ENCODE assay signal across 19 cellular contexts in genomic region chr22:16932577-16932976, GRCh38.
DNase-seq lines count a peak whose midpoint lies in the region; ATAC-seq, FAIRE-seq and TF ChIP-seq lines count a peak whose summit lies in the region.
"Had no signal": no experiment of that assay in that cellular context is flagged by ENCODE, and none has a peak within 500 bp of the region (broad histone marks: within the 10 kb centered on the region; RNA-seq: fewer than 3 reads in every experiment).

No MANE protein-coding gene starts in this region.

- intact Hi-C loops in Right ventricle myocardium superior (cut with DNase I) (no loop called here), cardiac septum (cut with DNase I) (no loop called here), GM12878 (cut with micrococcal nuclease; ENCODE audit: unreplicated experiment) (no loop called here), gastrocnemius medialis (cut with DNase I; ENCODE audit: low total_unique reads) (no loop called here)

- H3K9ac ChIP-seq in Karpas-422 (ENCODE audit: low read length), result no peak overlapping the region
- H3K9ac ChIP-seq in GM12878 (ENCODE audit: control insufficient read depth, insufficient read depth, low read length), result no peak overlapping the region

- H3K4me3 ChIP-seq in Karpas-422 (ENCODE audit: low read length) (no peak overlapping the region), GM12878 (no peak overlapping the region), gastrocnemius medialis (no peak overlapping the region)

- RAD21 ChIA-PET in GM12878 (lab: Charles Lee; ENCODE audit: unreplicated experiment), result interaction anchor here (0.6 to 1.3 kb wide), 3 partner anchors 125 to 571 kb away, joined by 3 to 5 read pairs (median 3); no protein-coding TSS in a partner anchor

- no peak overlapping the region for H3K27ac Mint-ChIP-seq in T-helper 2 cell treated with Interferon-gamma antibody and Interleukin-4, amounts not matched to agents 5 μg/mL and 100 μg/mL, for 36 hours
- H3K27ac Mint-ChIP-seq: B cell; naive B cell; stimulated activated naive CD8-positive, alpha-beta T cell treated with anti-CD3 and anti-CD28 coated beads, Interleukin-15, Interleukin-2, amounts not matched to agents 100 ng/mL and 50 ng/mL, for 24 hours; T-cell had no signal

- no TSS peak for BruUV-seq in GM12878 (replicated peaks; lab: Mats Ljungman, UMichigan)

- in situ Hi-C loops in GM12878 (cut with MboI) (no loop called here), gastrocnemius medialis (cut with MboI; ENCODE audit: low sequenced_read_pairs in 4 of 4) (loop anchor here in 1 of 4 donors (10.0 kb wide), 1 partner anchor 122 kb away; no protein-coding TSS in a partner anchor)

- H3K4me2 ChIP-seq in Karpas-422 (ENCODE audit: low read depth, low read length, poor library complexity, severe bottlenecking) (no peak overlapping the region), GM12878 (ENCODE audit: control insufficient read depth, insufficient read depth) (no peak overlapping the region)

- H3K36me3 ChIP-seq in Karpas-422 (ENCODE audit: insufficient read depth, low read length) (no peaks in the 10 kb centered on the region), GM12878 (ENCODE audit: control insufficient read depth in 2 of 2, insufficient read depth in 2 of 2, low read length in 1 of 2) (no peaks in the 10 kb centered on the region), gastrocnemius medialis (no peaks in the 10 kb centered on the region)

- H3K27ac ChIP-seq in Karpas-422 (ENCODE audit: low read length) (no peak overlapping the region), GM12878 (ENCODE audit: control insufficient read depth, insufficient read depth) (no peak overlapping the region), gastrocnemius medialis (no peak overlapping the region)

- H3K4me1 ChIP-seq in Karpas-422 (ENCODE audit: low read length) (no peaks in the 10 kb centered on the region), GM12878 (ENCODE audit: control insufficient read depth, insufficient read depth, low read length) (no peaks in the 10 kb centered on the region), gastrocnemius medialis (no peaks in the 10 kb centered on the region)

- no peaks in the 10 kb centered on the region for H3K4me1 Mint-ChIP-seq in T-helper 2 cell treated with Interferon-gamma antibody and Interleukin-4, amounts not matched to agents 5 μg/mL and 100 μg/mL, for 36 hours (ENCODE audit: low read depth)
- H3K4me1 Mint-ChIP-seq: B cell, naive B cell, T-cell had no signal

- TF ChIP-seq CTCF in GM12878 (IDR thresholded peaks at IDR 0.05 in 2 of 3, conservative IDR thresholded peaks at IDR 0.05 in 1 of 3; ENCODE audit: control insufficient read depth in 2 of 3, extremely low read depth in 1 of 3, insufficient read depth in 1 of 3, low read depth in 3 of 3, low read length in 3 of 3) (peak in 2 of 3 experiments; percentile 6 to 38; a peak in 2 of 6 replicates), gastrocnemius medialis (IDR thresholded peaks at IDR 0.05 in 4 of 5, conservative IDR thresholded peaks at IDR 0.05 in 1 of 5) (peak in 3 of 5 experiments; percentile 10 to 31 (median 27))

- SMC1A ChIA-PET in GM12878 (lab: Charles Lee; ENCODE audit: uncharacterized antibody, unreplicated experiment), result interaction anchor here (0.8 to 1.7 kb wide), 4 partner anchors 11 to 126 kb away, joined by 3 to 6 read pairs (median 4); no protein-coding TSS in a partner anchor

- TF ChIP-seq RAD21 in GM12878 (IDR thresholded peaks at IDR 0.05; ENCODE audit: insufficient read depth, low read depth, low read length), result no peak; the same call in 1 of the 2 replicates

- H4K20me1 ChIP-seq in Karpas-422 (ENCODE audit: insufficient read depth, low read depth, low read length), result no peaks in the 10 kb centered on the region
- no peaks in the 10 kb centered on the region for H4K20me1 ChIP-seq in GM12878 (ENCODE audit: control insufficient read depth, insufficient read depth)

- no peaks in the 10 kb centered on the region for H3K27me3 ChIP-seq in Karpas-422 (ENCODE audit: low read length)
- H3K27me3 ChIP-seq in GM12878 (replicated peaks in 1 of 2; ENCODE audit: control insufficient read depth in 2 of 2, insufficient read depth in 2 of 2, low read length in 1 of 2), result no peaks in the 10 kb centered on the region; a peak in 1 of 4 replicates
- no peaks in the 10 kb centered on the region for H3K27me3 ChIP-seq in gastrocnemius medialis

- CTCF ChIA-PET in GM12878 (lab: Yijun Ruan, JAX), result interaction anchor here (0.7 to 1.5 kb wide), 5 partner anchors 16 to 569 kb away, joined by 3 to 6 read pairs (median 6); no protein-coding TSS in a partner anchor

- H3K79me2 ChIP-seq in Karpas-422 (ENCODE audit: low read length), result no peaks in the 10 kb centered on the region
- no peaks in the 10 kb centered on the region for H3K79me2 ChIP-seq in GM12878 (ENCODE audit: control insufficient read depth, insufficient read depth, low read length)

- DNase-seq in Right ventricle myocardium superior (no peak), cardiac septum (ENCODE audit: low spot score) (no peak), Karpas-422 (peak; percentile 68), GM12878 (ENCODE audit: low read depth, low spot score) (no peak), gastrocnemius medialis (peak in 1 of 2 donors; percentile 18), mucosa of gallbladder (ENCODE audit: low spot score) (no peak), cerebellar nuclear complex (lab: John Stamatoyannopoulos, UW) (no peak)
- DNase-seq in T-helper 2 cell treated with Interferon-gamma antibody and Interleukin-4, amounts not matched to agents 5 μg/mL and 100 μg/mL, for 36 hours (ENCODE audit: low spot score), result no peak
- DNase-seq: activated CD4-positive, alpha-beta T cell treated with anti-CD3 and anti-CD28 coated beads, Interleukin-2, amount 50 U/mL, for 4 hours; activated effector memory CD4-positive, alpha-beta T cell treated with Interleukin-2 at 50 U/mL for 16 hours; effector CD8-positive, alpha-beta T cell; H7; naive B cell; stimulated activated CD4-positive, alpha-beta T cell treated with anti-CD3 and anti-CD28 coated beads, Interleukin-4, amount 100 ng/mL, for 4 hours; T-cell had no signal

- TF ChIP-seq POLR2A in GM12878 (IDR thresholded peaks at IDR 0.05; ENCODE audit: low read depth, low read length) (no peak), gastrocnemius medialis (IDR thresholded peaks at IDR 0.05) (no peak)

- H3K9me3 ChIP-seq in Karpas-422 (ENCODE audit: low read length) (no peaks in the 10 kb centered on the region), GM12878 (replicated peaks; ENCODE audit: control insufficient read depth, insufficient read depth, low read length) (no peaks in the 10 kb centered on the region), gastrocnemius medialis (no peaks in the 10 kb centered on the region)

- no peaks in the 10 kb centered on the region for H3K9me3 Mint-ChIP-seq in T-helper 2 cell treated with Interferon-gamma antibody and Interleukin-4, amounts not matched to agents 5 μg/mL and 100 μg/mL, for 36 hours
- H3K9me3 Mint-ChIP-seq: naive B cell; stimulated activated naive CD8-positive, alpha-beta T cell treated with anti-CD3 and anti-CD28 coated beads, Interleukin-15, Interleukin-2, amounts not matched to agents 100 ng/mL and 50 ng/mL, for 24 hours; T-cell had no signal

- POLR2A ChIA-PET in GM12878 (lab: Charles Lee), result no interaction called here

- no peaks in the 10 kb centered on the region for H3K36me3 Mint-ChIP-seq in T-helper 2 cell treated with Interferon-gamma antibody and Interleukin-4, amounts not matched to agents 5 μg/mL and 100 μg/mL, for 36 hours (ENCODE audit: low read depth)
- H3K36me3 Mint-ChIP-seq: naive B cell, T-cell had no signal

- H3K4me3 Mint-ChIP-seq in T-helper 2 cell treated with Interferon-gamma antibody and Interleukin-4, amounts not matched to agents 5 μg/mL and 100 μg/mL, for 36 hours, result no peak overlapping the region
- H3K4me3 Mint-ChIP-seq: B cell; naive B cell; stimulated activated naive CD8-positive, alpha-beta T cell treated with anti-CD3 and anti-CD28 coated beads, Interleukin-15, Interleukin-2, amounts not matched to agents 100 ng/mL and 50 ng/mL, for 24 hours; T-cell had no signal

- peaks cover 3% of the 10 kb centered on the region for H3K27me3 Mint-ChIP-seq in T-helper 2 cell treated with Interferon-gamma antibody and Interleukin-4, amounts not matched to agents 5 μg/mL and 100 μg/mL, for 36 hours (ENCODE audit: low read depth)

- WGBS in GM12878 (ENCODE audit: insufficient coverage, insufficient replicate concordance, low lambda C conversion rate, missing lambda C conversion rate), result 0% methylated on average over 3 of the region's 3 CpGs

- TF ChIP-seq EP300 in GM12878 (IDR thresholded peaks at IDR 0.05; ENCODE audit: borderline replicate concordance in 1 of 2, control insufficient read depth in 1 of 2, low read depth in 2 of 2, low read length in 2 of 2), result no peak

- H2AFZ ChIP-seq in Karpas-422 (ENCODE audit: low read length), result no peak overlapping the region
- no peak overlapping the region for H2AFZ ChIP-seq in GM12878 (ENCODE audit: control insufficient read depth, low read depth, low read length)

- no peak for FAIRE-seq in GM12878 (lab: Jason Lieb, UNC)
- FAIRE-seq: G401.6, HTR-8/SVneo had no signal

- peak; percentile 36 for ATAC-seq in Right ventricle myocardium superior (ENCODE audit: poor library complexity)
- ATAC-seq in GM12878, result peak; percentile 48; the same call in 2 of the 3 replicates
- peak in 1 of 2 donors; percentile 36 for ATAC-seq in gastrocnemius medialis
- ATAC-seq: T-cell had no signal

- no peaks in the 10 kb centered on the region for H3K9me2 ChIP-seq in Karpas-422 (replicated peaks; ENCODE audit: insufficient read depth, low read length)
